21 cellular contexts compared by ENCODE assay signal in genomic region chr7:90599038-90599437, GRCh38. TPM values are rescaled to one million over a fixed set of nuclear protein-coding genes. Genes with fewer than 3 reads are reported as not detected.
DNase-seq lines count a peak whose midpoint lies in the region; ATAC-seq and TF ChIP-seq lines count a peak whose summit lies in the region.
"Had no signal": no experiment of that assay in that cellular context is flagged by ENCODE, and none has a peak within 500 bp of the region (broad histone marks: within the 10 kb centered on the region; RNA-seq: fewer than 3 reads in every experiment).

No MANE protein-coding gene starts in this region.

- H3K4me3 Mint-ChIP-seq in HFFc6 (peak overlapping the region; percentile 74), glutamatergic neuron (ENCODE audit: unreplicated experiment) (peak overlapping the region; percentile 7), type B pancreatic cell (peak overlapping the region; percentile 18)
- H3K4me3 Mint-ChIP-seq: activated T-helper 17 cell treated with anti-CD3 and anti-CD28 coated beads, Interleukin-2, amount 50 U/mL, for 72 hours; central memory CD8-positive, alpha-beta T cell had no signal

- ATAC-seq in GM18870 (IDR thresholded peaks at IDR 0.05; ENCODE audit: unreplicated experiment) = no peak
- ATAC-seq: activated T-helper 17 cell treated with anti-CD3 and anti-CD28 coated beads, Interleukin-2, amount 50 U/mL, for 72 hours; foreskin keratinocyte; HepG2; left ventricle myocardium superior; Right ventricle myocardium inferior had no signal

- H3K36me3 Mint-ChIP-seq in HFFc6 (ENCODE audit: low read depth) (0 out of 2 replicates have a peak, but pooled peaks cover 3% of the 10 kb centered on the region), glutamatergic neuron (ENCODE audit: unreplicated experiment) (no peaks in the 10 kb centered on the region), type B pancreatic cell (no peaks in the 10 kb centered on the region)

- peaks cover 1% of the 10 kb centered on the region; the same call in 1 of the 2 replicates for H3K27me3 Mint-ChIP-seq in HFFc6 (ENCODE audit: insufficient read depth)
- peaks cover 7% of the 10 kb centered on the region for H3K27me3 Mint-ChIP-seq in glutamatergic neuron (ENCODE audit: unreplicated experiment)
- H3K27me3 Mint-ChIP-seq in type B pancreatic cell = peaks cover 4% of the 10 kb centered on the region

- H3K27ac Mint-ChIP-seq in HFFc6 (peak overlapping the region; percentile 70), glutamatergic neuron (ENCODE audit: unreplicated experiment) (no peak overlapping the region), type B pancreatic cell (no peak overlapping the region)
- H3K27ac Mint-ChIP-seq: activated T-helper 17 cell treated with anti-CD3 and anti-CD28 coated beads, Interleukin-2, amount 50 U/mL, for 72 hours had no signal

- H3K9me3 Mint-ChIP-seq in HFFc6 (no peaks in the 10 kb centered on the region), glutamatergic neuron (ENCODE audit: unreplicated experiment) (peaks cover 9% of the 10 kb centered on the region), type B pancreatic cell (no peaks in the 10 kb centered on the region)
- H3K9me3 Mint-ChIP-seq: activated T-helper 17 cell treated with anti-CD3 and anti-CD28 coated beads, Interleukin-2, amount 50 U/mL, for 72 hours; central memory CD8-positive, alpha-beta T cell had no signal

- DNase-seq in HFFc6 (no peak), glutamatergic neuron (no peak), type B pancreatic cell (ENCODE audit: extremely low spot score, unreplicated experiment) (no peak), NCI-H146 treated with DMSO at 0.1 percent for 48 hours (lab: John Stamatoyannopoulos, UW; ENCODE audit: unreplicated experiment) (no peak), epidermal melanocyte (ENCODE audit: insufficient read length, low spot score) (no peak)
- DNase-seq: activated CD4-positive, CD25-positive, alpha-beta regulatory T cell treated with anti-CD3 and anti-CD28 coated beads, Interleukin-2, amount 50 U/mL, for 72 hours; DMS53; foreskin keratinocyte; left ventricle myocardium superior; MM.1S; NCI-H2029 treated with DMSO at 0.1 percent for 48 hours; NCI-H510A; small intestine had no signal

- peak overlapping the region; percentile 97 for H3K27ac ChIP-seq in VCaP
- H3K27ac ChIP-seq: C4-2B, foreskin keratinocyte, prostate gland had no signal

- peaks cover 54% of the 10 kb centered on the region for H3K4me1 Mint-ChIP-seq in HFFc6 (ENCODE audit: low read depth)
- H3K4me1 Mint-ChIP-seq in glutamatergic neuron (ENCODE audit: low read depth, unreplicated experiment) = peaks cover 27% of the 10 kb centered on the region
- H3K4me1 Mint-ChIP-seq in type B pancreatic cell (ENCODE audit: unreplicated experiment) = peaks cover 35% of the 10 kb centered on the region

- TF ChIP-seq CTCF in HFFc6 (IDR thresholded peaks at IDR 0.05) (no peak), VCaP (conservative IDR thresholded peaks at IDR 0.05) (no peak), glutamatergic neuron (IDR thresholded peaks at IDR 0.05; ENCODE audit: partially characterized antibody, unreplicated experiment) (no peak), type B pancreatic cell (conservative IDR thresholded peaks at IDR 0.05) (no peak)

RNA-seq across cellular contexts. Expression of gene CDK14, which starts 2.9 kb away (rescaled TPM):
- 10 to 100 TPM; 18.4 to 28.6 (median 27.2) TPM for total RNA-seq in HFFc6 (2021; fragmentation: NEBNext Ultra II Directional; extraction: Animal tissue kit (Norgen Biotek cat#: 25700))
- 96.5 TPM for total RNA-seq in glutamatergic neuron (ENCODE audit: unreplicated experiment)
- total RNA-seq in type B pancreatic cell (ENCODE audit: low replicate concordance) = 38.1 and 43.5 TPM in 2 replicates

Comparison
In these comparisons a context has a peak if more than half of its experiments do, and no peak if none do; other contexts are left out.
1. H3K4me3 Mint-ChIP-seq: peak in every context shown above with its lines; median percentile 74 in HFFc6; 18 in type B pancreatic cell; 7 in glutamatergic neuron.